1 cellular context compared by ENCODE assay signal in genomic region chrX:140091276-140091886, GRCh38.
A peak's percentile ranks its signal among the peaks of the same experiment; 100 is the strongest.
TF ChIP-seq lines count a peak whose summit lies in the region.

No MANE protein-coding gene starts in this region.

TF ChIP-seq in HEK293, 187 proteins besides CTCF, POLR2A, EP300 and RAD21 (continued from another document):
- no peak for TF ChIP-seq PRDM6 (tag by site-specific recombination; IDR thresholded peaks at IDR 0.05)
- TF ChIP-seq WT1 (tag by site-specific recombination; IDR thresholded peaks at IDR 0.05) = no peak
- no peak for TF ChIP-seq GLIS2 (tag by site-specific recombination; IDR thresholded peaks at IDR 0.05)
- TF ChIP-seq ZNF600 (tag by site-specific recombination; IDR thresholded peaks at IDR 0.05) = 0 out of 2 replicates have a peak, but pooled peaks have one; percentile 25
- no peak for TF ChIP-seq ZEB2 (tag by site-specific recombination; IDR thresholded peaks at IDR 0.05)
- no peak for TF ChIP-seq ZNF514 (tag by site-specific recombination; IDR thresholded peaks at IDR 0.05)
- 0 out of 2 replicates have a peak, but pooled peaks have one; percentile 32 for TF ChIP-seq SP3 (tag by site-specific recombination; IDR thresholded peaks at IDR 0.05)
- TF ChIP-seq ZNF19 (tag by site-specific recombination; IDR thresholded peaks at IDR 0.05; ENCODE audit: low read depth) = no peak
- TF ChIP-seq GLI4 (tag by site-specific recombination; IDR thresholded peaks at IDR 0.05) = no peak
- no peak for TF ChIP-seq TRIM28 (IDR thresholded peaks at IDR 0.05; ENCODE audit: borderline replicate concordance, low read length)
- TF ChIP-seq ZNF157 (tag by site-specific recombination; IDR thresholded peaks at IDR 0.05) = no peak
- no peak for TF ChIP-seq ZNF394 (tag by site-specific recombination; IDR thresholded peaks at IDR 0.05; ENCODE audit: borderline replicate concordance)
- TF ChIP-seq ZIC2 (tag by site-specific recombination; IDR thresholded peaks at IDR 0.05) = 0 out of 2 replicates have a peak, but pooled peaks have one; percentile 15
